ENCODE assay signal across 21 cellular contexts in genomic region chr2:159267926-159268325, GRCh38. TPM values are rescaled to one million over a fixed set of nuclear protein-coding genes. Genes with fewer than 3 reads are reported as not detected.
A peak's percentile ranks its signal among the peaks of the same experiment; 100 is the strongest.
DNase-seq lines count a peak whose midpoint lies in the region; ATAC-seq, FAIRE-seq and TF ChIP-seq lines count a peak whose summit lies in the region.
"Had no signal": no experiment of that assay in that cellular context is flagged by ENCODE, and none has a peak within 500 bp of the region (broad histone marks: within the 10 kb centered on the region; RNA-seq: fewer than 3 reads in every experiment).

No MANE protein-coding gene starts in this region.

- H3K4me3 Mint-ChIP-seq in immature natural killer cell = no peak overlapping the region
- H3K4me3 Mint-ChIP-seq: CD4-positive, CD25-positive, alpha-beta regulatory T cell had no signal

- H3K4me3 ChIP-seq in A673 (ENCODE audit: low read depth, low read length, poor library complexity, severe bottlenecking) (no peak overlapping the region), PC-3 (ENCODE audit: low read length) (no peak overlapping the region), fibroblast of villous mesenchyme (ENCODE audit: low read depth, low read length) (no peak overlapping the region)

- H3K36me3 ChIP-seq in A673 (ENCODE audit: insufficient read depth, low read length, poor library complexity, severe bottlenecking) = peaks cover 2% of the 10 kb centered on the region
- no peaks in the 10 kb centered on the region for H3K36me3 ChIP-seq in PC-3 (ENCODE audit: low read depth, low read length)
- H3K36me3 ChIP-seq: BE2C had no signal

- no peak for TF ChIP-seq CTCF in A673 (conservative IDR thresholded peaks at IDR 0.05; ENCODE audit: low read depth, low read length)
- TF ChIP-seq CTCF in PC-3 (conservative IDR thresholded peaks at IDR 0.05; ENCODE audit: low read depth, low read length) = no peak
- no peak for TF ChIP-seq CTCF in fibroblast of villous mesenchyme (IDR thresholded peaks at IDR 0.05; ENCODE audit: insufficient read depth, low read depth, low read length)

- no peaks in the 10 kb centered on the region for H3K27me3 Mint-ChIP-seq in immature natural killer cell (ENCODE audit: low read depth in 3 of 3)
- H3K27me3 Mint-ChIP-seq: CD4-positive, CD25-positive, alpha-beta regulatory T cell had no signal

- TF ChIP-seq POLR2A in H54 (IDR thresholded peaks at IDR 0.05; ENCODE audit: low read depth, low read length) = no peak

- H3F3A ChIP-seq in PC-3 (ENCODE audit: low read length, unreplicated experiment) = no peaks in the 10 kb centered on the region

- no peak overlapping the region for H3K4me2 ChIP-seq in PC-3 (ENCODE audit: low read length)

- H3K79me2 ChIP-seq in PC-3 (ENCODE audit: low read length) = no peaks in the 10 kb centered on the region

- no peaks in the 10 kb centered on the region for H3K9me3 ChIP-seq in A673 (ENCODE audit: low read depth, low read length, poor library complexity, severe bottlenecking)
- no peaks in the 10 kb centered on the region for H3K9me3 ChIP-seq in PC-3 (ENCODE audit: low read length)
- H3K9me3 ChIP-seq: BE2C had no signal

- peak; percentile 46; the same call in 1 of the 2 replicates for ATAC-seq in PC-3

- DNase-seq in A673 (ENCODE audit: low spot score) (peak; percentile 27), H54 (ENCODE audit: insufficient read length, low spot score) (no peak), PC-3 (no peak), fibroblast of villous mesenchyme (ENCODE audit: low read depth) (peak; percentile 22), NK-92 (lab: John Stamatoyannopoulos, UW; ENCODE audit: unreplicated experiment) (no peak), GM19240 (ENCODE audit: insufficient read length, low spot score) (no peak), immature natural killer cell (no peak)
- no peak for DNase-seq in stimulated activated CD4-positive, alpha-beta T cell treated with anti-CD3 and anti-CD28 coated beads, Interleukin-4, amount 100 ng/mL, for 24 hours
- DNase-seq: 8988T; BE2C; CD4-positive, CD25-positive, alpha-beta regulatory T cell; COR-L47; EL; NCI-H1105; NCI-H2081 treated with DMSO at 0.1 percent for 48 hours; NCI-H510A; NCI-H748 treated with DMSO at 0.1 percent for 48 hours; RPMI8226; SIG-M5 had no signal

- H3K4me1 ChIP-seq in A673 (ENCODE audit: insufficient read depth, low read length, poor library complexity, severe bottlenecking) (no peaks in the 10 kb centered on the region), PC-3 (ENCODE audit: insufficient read depth, low read length) (peaks cover 8% of the 10 kb centered on the region)
- H3K4me1 ChIP-seq: BE2C had no signal

- no peak overlapping the region for H2AFZ ChIP-seq in PC-3 (ENCODE audit: low read length)

- FAIRE-seq in H54 (lab: Jason Lieb, UNC) = peak; percentile 58
- FAIRE-seq: GM12891, GM18507 had no signal

- H3K9ac ChIP-seq in PC-3 (ENCODE audit: low read length) = no peak overlapping the region

- H3K27ac ChIP-seq in A673 (ENCODE audit: low read depth, low read length, poor library complexity, severe bottlenecking) (no peak overlapping the region), PC-3 (ENCODE audit: low read length) (no peak overlapping the region)

- POLR2A ChIA-PET in A673 (lab: Charles Lee; ENCODE audit: low non-redundant PET) = no interaction called here
- POLR2A ChIA-PET in PC-3 (lab: Charles Lee; ENCODE audit: unreplicated experiment) = no interaction called here

- H3K27me3 ChIP-seq in A673 (replicated peaks; ENCODE audit: insufficient read depth, low read depth, low read length, poor library complexity) (no peaks in the 10 kb centered on the region), PC-3 (ENCODE audit: low read length) (no peaks in the 10 kb centered on the region)
- H3K27me3 ChIP-seq: BE2C had no signal

- H3K9me2 ChIP-seq in PC-3 (replicated peaks; ENCODE audit: low read length) = no peaks in the 10 kb centered on the region

- H3K36me3 Mint-ChIP-seq in immature natural killer cell = peaks cover 29 to 51% (median 49%) of the 10 kb centered on the region in 3 donors

- H3K9me3 Mint-ChIP-seq in immature natural killer cell = no peaks in the 10 kb centered on the region

- H3K27ac Mint-ChIP-seq in immature natural killer cell = no peak overlapping the region
- H3K27ac Mint-ChIP-seq: CD4-positive, CD25-positive, alpha-beta regulatory T cell had no signal

- CTCF ChIA-PET in A673 (lab: Charles Lee) (no interaction called here), PC-3 (lab: Charles Lee) (no interaction called here)

- peaks cover 12 to 18% of the 10 kb centered on the region in 2 donors for H3K4me1 Mint-ChIP-seq in immature natural killer cell

- H4K20me1 ChIP-seq in PC-3 (ENCODE audit: low read length) = no peaks in the 10 kb centered on the region

- BruUV-seq in A673 (replicated peaks; lab: Mats Ljungman, UMichigan) (no TSS peak), PC-3 (replicated peaks; lab: Mats Ljungman, UMichigan) (no TSS peak)

- intact Hi-C loops in A673 (cut with micrococcal nuclease; ENCODE audit: unreplicated experiment) = no loop called here
- intact Hi-C loops in PC-3 (cut with micrococcal nuclease) = no loop called here

RNA-seq across cellular contexts. Expression of gene WDSUB1, which starts 18.6 kb away (rescaled TPM):
- total RNA-seq in A673 (2021) (11.9 and 13.8 TPM in 2 replicates), PC-3 (2014; rRNA removed) (3.5 and 6.6 TPM in 2 replicates), fibroblast of villous mesenchyme (5.2 TPM in 2 replicates)
- polyA plus RNA-seq in immature natural killer cell = 10 to 100 TPM; 24.4 to 32.0 (median 27.2) TPM

Comparison
In these comparisons a context has a peak if more than half of its experiments do, and no peak if none do; other contexts are left out.
1. DNase-seq: peak in A673 (single experiment) and fibroblast of villous mesenchyme (single experiment); none in H54 (single experiment), PC-3 (single experiment), stimulated activated CD4-positive, alpha-beta T cell treated with anti-CD3 and anti-CD28 coated beads, Interleukin-4, amount 100 ng/mL, for 24 hours (single experiment), NK-92 (single experiment), GM19240 (single experiment) and immature natural killer cell (0 of 3).